8 cellular contexts compared by ENCODE assay signal in the genomic region with DNA sequence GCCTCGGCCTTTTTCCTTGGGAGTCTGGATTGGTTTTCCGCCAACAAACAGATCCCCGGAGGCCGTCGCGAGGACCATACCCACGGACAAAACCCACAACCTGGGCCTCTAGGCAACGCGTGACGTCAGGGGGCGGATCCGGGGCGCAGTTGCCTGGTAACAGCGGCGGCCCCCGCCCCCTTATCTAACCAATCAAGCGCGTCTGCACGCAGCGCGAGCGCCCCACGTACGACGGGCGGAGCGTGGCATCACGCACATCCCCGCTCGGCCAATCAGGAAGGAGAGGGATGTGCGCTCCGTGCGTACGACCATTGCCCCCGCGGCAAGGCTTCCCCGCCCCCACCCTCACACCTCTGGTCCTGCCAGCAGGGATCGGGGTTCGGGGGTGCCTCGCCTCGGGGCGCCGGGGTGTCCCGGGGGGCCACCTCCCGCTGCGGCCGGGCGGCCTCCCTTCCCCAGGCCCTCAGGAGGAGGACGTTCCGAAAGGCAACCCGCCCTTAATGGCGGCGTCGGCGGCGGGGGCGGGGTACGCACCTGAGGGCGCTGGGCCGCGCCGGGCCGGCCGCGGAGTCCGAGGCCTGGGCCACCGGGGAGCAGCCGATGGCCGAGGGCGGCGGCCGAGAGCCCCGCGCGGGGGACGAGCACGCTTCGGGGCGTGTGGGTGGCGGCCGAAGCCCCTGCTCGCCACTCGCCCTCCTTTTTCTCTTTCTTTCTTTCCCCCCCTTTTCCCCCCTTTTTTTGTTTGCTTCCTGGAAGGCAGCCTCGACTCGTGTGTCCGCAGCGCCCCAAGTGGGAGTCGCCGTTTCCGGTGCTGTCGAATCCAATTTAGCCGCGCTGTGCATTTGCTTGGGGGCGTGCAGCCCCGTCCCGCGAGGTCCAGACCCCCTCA. TPM values are rescaled to one million over a fixed set of nuclear protein-coding genes. Genes with fewer than 3 reads are reported as not detected.
DNase-seq lines count a peak whose midpoint lies in the region; ATAC-seq and TF ChIP-seq lines count a peak whose summit lies in the region.
"Not testable (repeated sequence)": the region's sequence is repeated elsewhere in the genome, so short reads cannot be mapped to it uniquely, and the experiment has no call there.

Gene GTF2IRD2, minus strand, starts transcription at position 773 of the 889 bp plus-strand sequence. CDS start 15,227 bp downstream, outside the sequence.

- H3K27ac ChIP-seq in Peyer's patch (peak within 1 kb of the TSS in 2 of 4 donors; percentile 86 to 95), tibial nerve (peak within 1 kb of the TSS in 2 of 4 donors; percentile 85 to 90)

- TF ChIP-seq POLR2A in Peyer's patch (IDR thresholded peaks at IDR 0.05); tibial nerve (IDR thresholded peaks at IDR 0.05): not testable (repeated sequence)

- H3K27ac Mint-ChIP-seq in activated naive CD4-positive, alpha-beta T cell treated with anti-CD3 and anti-CD28 coated beads, Interleukin-2, amount 50 U/mL, for 24 hours; neural crest cell (ENCODE audit: unreplicated experiment): not testable (repeated sequence)

- WGBS in tibial nerve, 2 donors = no CpG with 5 or more reads among the region's 97 CpGs

- not testable (repeated sequence) for H3K36me3 Mint-ChIP-seq in activated naive CD4-positive, alpha-beta T cell treated with anti-CD3 and anti-CD28 coated beads, Interleukin-2, amount 50 U/mL, for 24 hours; neural crest cell (ENCODE audit: low read depth)

- TF ChIP-seq EP300 in tibial nerve (IDR thresholded peaks at IDR 0.05) = peak in 1 of 2 donors; percentile 23

- not testable (repeated sequence) for H3K36me3 ChIP-seq in Peyer's patch, tibial nerve

- DNase-seq in EL (peak; percentile 9), Peyer's patch (peak in 1 of 3 donors; percentile 52), neural crest cell (ENCODE audit: low read depth, low spot score) (peak; percentile 18), tibial nerve (ENCODE audit: low spot score in 2 of 2) (peak; percentile 36 to 37)
- not testable (repeated sequence) for DNase-seq in Right ventricle myocardium superior

- not testable (repeated sequence) for H3K9me3 ChIP-seq in Peyer's patch, tibial nerve

- peak within 1 kb of the TSS in 2 of 4 donors; percentile 38 to 47 for H3K4me3 ChIP-seq in Peyer's patch
- peak within 1 kb of the TSS in 2 of 4 donors; percentile 18 to 57 for H3K4me3 ChIP-seq in tibial nerve

- H3K4me1 ChIP-seq in Peyer's patch, tibial nerve: not testable (repeated sequence)

- H3K4me3 Mint-ChIP-seq in activated naive CD4-positive, alpha-beta T cell treated with anti-CD3 and anti-CD28 coated beads, Interleukin-2, amount 50 U/mL, for 24 hours = peak within 1 kb of the TSS; percentile 71
- H3K4me3 Mint-ChIP-seq in neural crest cell = peak within 1 kb of the TSS; percentile 54

- TF ChIP-seq CTCF in Peyer's patch (IDR thresholded peaks at IDR 0.05) = peak in 1 of 6 experiments; percentile 8
- TF ChIP-seq CTCF in neural crest cell (conservative IDR thresholded peaks at IDR 0.05) = peak; percentile 18
- TF ChIP-seq CTCF in tibial nerve (IDR thresholded peaks at IDR 0.05) = not testable (repeated sequence)

- intact Hi-C loops in Right ventricle myocardium superior (cut with DNase I) = not testable (repeated sequence)

- H3K4me1 Mint-ChIP-seq in activated naive CD4-positive, alpha-beta T cell treated with anti-CD3 and anti-CD28 coated beads, Interleukin-2, amount 50 U/mL, for 24 hours; neural crest cell: not testable (repeated sequence)

- H3K9me3 Mint-ChIP-seq in activated naive CD4-positive, alpha-beta T cell treated with anti-CD3 and anti-CD28 coated beads, Interleukin-2, amount 50 U/mL, for 24 hours; neural crest cell: not testable (repeated sequence)

- ATAC-seq in GM21515 (IDR thresholded peaks at IDR 0.05; ENCODE audit: unreplicated experiment) (peak; percentile 82), HG03103 (IDR thresholded peaks at IDR 0.05; ENCODE audit: low read depth, unreplicated experiment) (peak; percentile 77), Right ventricle myocardium superior (ENCODE audit: poor library complexity) (peak; percentile 96)

- H3K27me3 ChIP-seq in Peyer's patch, tibial nerve: not testable (repeated sequence)

- not testable (repeated sequence) for H3K27me3 Mint-ChIP-seq in activated naive CD4-positive, alpha-beta T cell treated with anti-CD3 and anti-CD28 coated beads, Interleukin-2, amount 50 U/mL, for 24 hours; neural crest cell (ENCODE audit: low read depth)

RNA-seq across cellular contexts. Expression of gene GTF2IRD2, which starts in this region (rescaled TPM):
- 10 to 100 TPM; 14.9 to 46.2 (median 24.2) TPM for total RNA-seq in Peyer's patch
- 13.5 TPM for total RNA-seq in Right ventricle myocardium superior
- 19.4 and 19.9 TPM in 2 replicates for total RNA-seq in neural crest cell
- total RNA-seq in tibial nerve = 10 to 100 TPM; 15.6 to 35.3 (median 31.5) TPM
